ENCODE assay signal across 15 cellular contexts in genomic region chr7:22601812-22602568, GRCh38.
DNase-seq lines count a peak whose midpoint lies in the region; ATAC-seq, FAIRE-seq and TF ChIP-seq lines count a peak whose summit lies in the region.
"Had no signal": no experiment of that assay in that cellular context is flagged by ENCODE, and none has a peak within 500 bp of the region (broad histone marks: within the 10 kb centered on the region; RNA-seq: fewer than 3 reads in every experiment).

No MANE protein-coding gene starts in this region.

- DNase-seq in left ventricle myocardium inferior (no peak), Right ventricle myocardium superior (no peak), astrocyte of the hippocampus (ENCODE audit: low read depth, low spot score) (peak; percentile 7), foreskin keratinocyte (peak in 1 of 2 donors; percentile 39), kidney (no peak), ovary (no peak), NCI-H2227 treated with DMSO at 0.1 percent for 48 hours (lab: John Stamatoyannopoulos, UW) (no peak)
- DNase-seq: activated naive CD8-positive, alpha-beta T cell treated with anti-CD3 and anti-CD28 coated beads, Interleukin-2, amount 50 U/mL, for 24 hours; DMS79; NCI-H2081 treated with DMSO at 0.1 percent for 48 hours had no signal

- intact Hi-C loops in left ventricle myocardium inferior (cut with micrococcal nuclease) (no loop called here), Right ventricle myocardium superior (cut with DNase I) (no loop called here), kidney (cut with DNase I) (no loop called here), ovary (cut with DNase I) (no loop called here)

- H3K9me3 ChIP-seq in left ventricle myocardium inferior (replicated peaks) (no peaks in the 10 kb centered on the region), skeletal muscle tissue (ENCODE audit: control insufficient read depth in 3 of 3, low read length in 3 of 3) (no peaks in the 10 kb centered on the region), kidney (ENCODE audit: control insufficient read depth in 1 of 2, low read length in 2 of 2) (no peaks in the 10 kb centered on the region), ovary (no peaks in the 10 kb centered on the region)

- no peak for FAIRE-seq in kidney (lab: Jason Lieb, UNC)
- FAIRE-seq: GM19239 had no signal

- 66 to 69% (median 68%) methylated on average over 4 of the region's 4 CpGs for WGBS in ovary, 3 donors

- TF ChIP-seq POLR2A in ovary (IDR thresholded peaks at IDR 0.05): no peak

- H3K9ac ChIP-seq in skeletal muscle tissue (ENCODE audit: low read depth in 1 of 3, low read length in 3 of 3) (peak overlapping the region in 1 of 3 donors; percentile 4), kidney (ENCODE audit: low read length in 2 of 2) (no peak overlapping the region)
- H3K9ac ChIP-seq: parathyroid adenoma had no signal

- no peaks in the 10 kb centered on the region for H3K27me3 ChIP-seq in left ventricle myocardium inferior (ENCODE audit: low read depth)
- H3K27me3 ChIP-seq in foreskin keratinocyte: no peaks in the 10 kb centered on the region
- no peaks in the 10 kb centered on the region for H3K27me3 ChIP-seq in skeletal muscle tissue (ENCODE audit: control insufficient read depth in 3 of 3, insufficient read depth in 3 of 3, low read length in 3 of 3)
- H3K27me3 ChIP-seq in ovary: no peaks in the 10 kb centered on the region

- TF ChIP-seq CTCF in left ventricle myocardium inferior (IDR thresholded peaks at IDR 0.05; ENCODE audit: borderline replicate concordance) (no peak), foreskin keratinocyte (conservative IDR thresholded peaks at IDR 0.05) (no peak), kidney (IDR thresholded peaks at IDR 0.05; ENCODE audit: borderline replicate concordance, extremely low read depth, insufficient read depth) (no peak), ovary (IDR thresholded peaks at IDR 0.05) (no peak)

- H3K4me3 ChIP-seq in left ventricle myocardium inferior: no peak overlapping the region
- no peak overlapping the region for H3K4me3 ChIP-seq in skeletal muscle tissue (ENCODE audit: low read length in 3 of 3)
- no peak overlapping the region for H3K4me3 ChIP-seq in kidney (ENCODE audit: low read length in 2 of 2)
- no peak overlapping the region for H3K4me3 ChIP-seq in ovary
- H3K4me3 ChIP-seq: SK-N-MC had no signal

- TF ChIP-seq EP300 in ovary (IDR thresholded peaks at IDR 0.05): no peak

- H3K4me1 ChIP-seq in left ventricle myocardium inferior: peaks cover 17% of the 10 kb centered on the region
- H3K4me1 ChIP-seq in foreskin keratinocyte: peaks cover 16% of the 10 kb centered on the region
- H3K4me1 ChIP-seq in skeletal muscle tissue (ENCODE audit: control insufficient read depth in 3 of 3, insufficient read depth in 3 of 3, low read length in 3 of 3): no peaks in the 10 kb centered on the region
- no peaks in the 10 kb centered on the region for H3K4me1 ChIP-seq in kidney (ENCODE audit: control insufficient read depth in 1 of 2, insufficient read depth in 1 of 2, low read depth in 1 of 2, low read length in 2 of 2)
- no peaks in the 10 kb centered on the region for H3K4me1 ChIP-seq in ovary (ENCODE audit: insufficient read depth)
- H3K4me1 ChIP-seq: parathyroid adenoma had no signal

- H3K36me3 ChIP-seq in left ventricle myocardium inferior (no peaks in the 10 kb centered on the region), skeletal muscle tissue (ENCODE audit: control insufficient read depth in 3 of 3, insufficient read depth in 3 of 3, low read length in 3 of 3) (no peaks in the 10 kb centered on the region), kidney (ENCODE audit: control insufficient read depth in 1 of 2, insufficient read depth in 2 of 2, low read length in 2 of 2) (no peaks in the 10 kb centered on the region), ovary (no peaks in the 10 kb centered on the region)

- H3K27ac ChIP-seq in left ventricle myocardium inferior (replicated peaks): peak overlapping the region; percentile 60
- peak overlapping the region; percentile 25 for H3K27ac ChIP-seq in foreskin keratinocyte
- H3K27ac ChIP-seq in skeletal muscle tissue (ENCODE audit: low read depth, low read length): peak overlapping the region; percentile 55
- H3K27ac ChIP-seq in kidney (ENCODE audit: low read depth in 2 of 2, low read length in 2 of 2): no peak overlapping the region
- H3K27ac ChIP-seq in ovary: no peak overlapping the region
- H3K27ac ChIP-seq: parathyroid adenoma, SK-N-MC, VCaP had no signal

- no peak for ATAC-seq in Right ventricle myocardium superior (ENCODE audit: poor library complexity)
- peak; percentile 55 for ATAC-seq in foreskin keratinocyte
- ATAC-seq: activated naive CD8-positive, alpha-beta T cell treated with anti-CD3 and anti-CD28 coated beads, Interleukin-2, amount 50 U/mL, for 24 hours had no signal

Comparison
In these comparisons a context has a peak if more than half of its experiments do, and no peak if none do; other contexts are left out.
1. H3K27ac ChIP-seq: peak in left ventricle myocardium inferior (single experiment), foreskin keratinocyte (single experiment) and skeletal muscle tissue (single experiment); none in kidney (0 of 2) and ovary (0 of 2).